In genomic region chr3:108090701-108091497, GRCh38 we compare ENCODE assay signal across 8 cellular contexts. TPM values are rescaled to one million over a fixed set of nuclear protein-coding genes. Genes with fewer than 3 reads are reported as not detected.
DNase-seq lines count a peak whose midpoint lies in the region; ATAC-seq and TF ChIP-seq lines count a peak whose summit lies in the region.

CD47 (minus strand) TSS chr3:108091031; CDS start chr3:108090908, 123 bp downstream.

- peaks cover 23 to 31% (median 28%) of the 10 kb centered on the region in 3 donors for H3K27me3 Mint-ChIP-seq in immature natural killer cell (ENCODE audit: low read depth in 3 of 3)

- ATAC-seq in GM18909 (IDR thresholded peaks at IDR 0.05; ENCODE audit: poor library complexity, unreplicated experiment) (peak; percentile 72), HG03159 (IDR thresholded peaks at IDR 0.05; ENCODE audit: unreplicated experiment) (peak; percentile 71)

- H3K36me3 Mint-ChIP-seq in immature natural killer cell: peaks cover 0 to 9% (median 2%) of the 10 kb centered on the region in 3 donors

- TF ChIP-seq CTCF in AG04449 (IDR thresholded peaks at IDR 0.05; ENCODE audit: insufficient read depth, low read length, missing control alignments) (no peak), cardiac fibroblast (IDR thresholded peaks at IDR 0.05; ENCODE audit: low read depth, low read length) (no peak)

- H3K4me1 Mint-ChIP-seq in immature natural killer cell: peaks cover 31 to 36% of the 10 kb centered on the region in 2 donors

- H3K27ac Mint-ChIP-seq in immature natural killer cell: peak within 1 kb of the TSS in 4 of 6 donors; percentile 98 to 100 (median 100)

- peaks cover 0 to 2% (median 0%) of the 10 kb centered on the region in 6 donors for H3K9me3 Mint-ChIP-seq in immature natural killer cell

- POLR2A ChIA-PET in AG04449 (lab: Yijun Ruan, JAX): no interaction called here

- peak within 1 kb of the TSS; percentile 89 to 100 (median 96) for H3K4me3 Mint-ChIP-seq in immature natural killer cell

- CTCF ChIA-PET in AG04449 (lab: Yijun Ruan, JAX): interaction anchor here (1.1 to 2.8 kb wide), 3 partner anchors 14 to 462 kb away, joined by 3 to 15 read pairs (median 5); no protein-coding TSS in a partner anchor

- H3K4me3 ChIP-seq in AG04449 (ENCODE audit: low read depth, low read length) (peak within 1 kb of the TSS; percentile 78), cardiac fibroblast (replicated peaks in 1 of 2; ENCODE audit: low read depth in 2 of 2, low read length in 2 of 2) (peak within 1 kb of the TSS; percentile 79 to 81)

- no peak for DNase-seq in AG04449 (ENCODE audit: low read depth, low spot score)
- peak; percentile 67 for DNase-seq in NCI-H2227 treated with DMSO at 0.1 percent for 48 hours (lab: John Stamatoyannopoulos, UW)
- peak; percentile 87 to 97 (median 94) for DNase-seq in activated CD4-positive, CD25-positive, alpha-beta regulatory T cell (lab: John Stamatoyannopoulos, UW)
- DNase-seq in cardiac fibroblast (ENCODE audit: low read depth in 2 of 2): peak; percentile 87 to 93
- DNase-seq in immature natural killer cell: peak; percentile 99
- peak; percentile 56 for DNase-seq in smooth muscle cell of the brain vasculature (ENCODE audit: low read depth, low spot score)

RNA-seq across cellular contexts. Expression of gene CD47, which starts in this region (rescaled TPM):
- 100 to 1,000 TPM; 291 to 313 (median 291) TPM for polyA plus RNA-seq in immature natural killer cell
